In genomic region chr11:24574461-24574860, GRCh38 we compare ENCODE assay signal across 20 cellular contexts.
DNase-seq lines count a peak whose midpoint lies in the region; ATAC-seq and TF ChIP-seq lines count a peak whose summit lies in the region.
"Had no signal": no experiment of that assay in that cellular context is flagged by ENCODE, and none has a peak within 500 bp of the region (broad histone marks: within the 10 kb centered on the region; RNA-seq: fewer than 3 reads in every experiment).

No MANE protein-coding gene starts in this region.

- no peak overlapping the region for H4K8ac ChIP-seq in mesenchymal stem cell (ENCODE audit: low read length)

- no peak overlapping the region for H3K27ac ChIP-seq in mesenchymal stem cell (ENCODE audit: low read length, poor library complexity, severe bottlenecking)
- H3K27ac ChIP-seq: PC-9, SJSA1 had no signal

- H3K79me1 ChIP-seq in mesenchymal stem cell (replicated peaks; ENCODE audit: low read length, poor library complexity, severe bottlenecking), result no peaks in the 10 kb centered on the region

- no peak for TF ChIP-seq CTCF in chondrocyte (IDR thresholded peaks at IDR 0.05)

- no peak overlapping the region for H2BK5ac ChIP-seq in mesenchymal stem cell (ENCODE audit: low read depth, low read length, poor library complexity, severe bottlenecking)

- H3K4ac ChIP-seq in mesenchymal stem cell (ENCODE audit: low read depth in 1 of 2, low read length in 2 of 2), result no peak overlapping the region

- H3K14ac ChIP-seq in mesenchymal stem cell (ENCODE audit: low read length in 2 of 2), result no peak overlapping the region

- H3K27me3 Mint-ChIP-seq in chondrocyte (ENCODE audit: low read depth), result no peaks in the 10 kb centered on the region
- H3K27me3 Mint-ChIP-seq: CD4-positive, alpha-beta T cell had no signal

- no peaks in the 10 kb centered on the region for H3K36me3 ChIP-seq in mesenchymal stem cell (ENCODE audit: control insufficient read depth in 1 of 2, insufficient read depth in 2 of 2, low read depth in 1 of 2, low read length in 2 of 2)
- H3K36me3 ChIP-seq: SJSA1 had no signal

- no peak overlapping the region for H3K9ac ChIP-seq in mesenchymal stem cell (ENCODE audit: low read length)

- peak overlapping the region; percentile 75 for H3K27ac Mint-ChIP-seq in chondrocyte (ENCODE audit: unreplicated experiment)
- H3K27ac Mint-ChIP-seq: CD4-positive, alpha-beta T cell had no signal

- 80% methylated on average over 1 of the region's 1 CpG for WGBS in mesenchymal stem cell

- peak; percentile 35 for DNase-seq in ELR (ENCODE audit: low read depth)
- DNase-seq in chondrocyte (ENCODE audit: low spot score), result no peak
- peak; percentile 3 for DNase-seq in mesenchymal stem cell
- no peak for DNase-seq in Kasumi-1 (lab: John Stamatoyannopoulos, UW)
- no peak for DNase-seq in NCI-H128 (lab: John Stamatoyannopoulos, UW; ENCODE audit: unreplicated experiment)
- DNase-seq: Caco-2; CD4-positive, alpha-beta T cell; DMS153; GOT3; KBM-7; NCI-H1417; NCI-H187; NCI-H2107; NCI-H2227 treated with DMSO at 0.1 percent for 48 hours; NCI-H524 treated with DMSO at 0.1 percent for 48 hours; PC-9 had no signal

- no peak overlapping the region for H3K4me3 ChIP-seq in mesenchymal stem cell (ENCODE audit: insufficient read depth in 1 of 2, low read depth in 1 of 2, low read length in 2 of 2)
- H3K4me3 ChIP-seq: PC-9, SJSA1 had no signal

- H2AFZ ChIP-seq in mesenchymal stem cell (ENCODE audit: low read depth, low read length), result no peak overlapping the region

- H3K4me1 Mint-ChIP-seq in chondrocyte (ENCODE audit: low read depth), result peaks cover 20% of the 10 kb centered on the region

- H3K9me3 ChIP-seq in mesenchymal stem cell (ENCODE audit: control insufficient read depth, low read length), result no peaks in the 10 kb centered on the region
- H3K9me3 ChIP-seq: Caco-2, SJSA1 had no signal

- H2AK5ac ChIP-seq in mesenchymal stem cell (ENCODE audit: low read length, severe bottlenecking), result no peak overlapping the region

- H3K4me1 ChIP-seq in mesenchymal stem cell (ENCODE audit: control insufficient read depth, insufficient read depth, low read depth, low read length), result no peaks in the 10 kb centered on the region
- H3K4me1 ChIP-seq: Caco-2, SJSA1 had no signal

- peak; percentile 47; the same call in 2 of the 3 replicates for ATAC-seq in SK-N-SH treated with all-trans-retinoic acid at 6 μM for 48 hours
- no peak for ATAC-seq in HG02973 (IDR thresholded peaks at IDR 0.05; ENCODE audit: unreplicated experiment)
- no peak for ATAC-seq in GM19397 (IDR thresholded peaks at IDR 0.05; ENCODE audit: unreplicated experiment)

- no peak overlapping the region for H2BK15ac ChIP-seq in mesenchymal stem cell (ENCODE audit: low read depth, poor library complexity, severe bottlenecking)

- no peak overlapping the region for H3K18ac ChIP-seq in mesenchymal stem cell (ENCODE audit: low read depth in 1 of 2, low read length in 2 of 2)

- H3K4me3 Mint-ChIP-seq in chondrocyte (ENCODE audit: unreplicated experiment), result no peak overlapping the region
- H3K4me3 Mint-ChIP-seq: CD4-positive, alpha-beta T cell had no signal

- no peak overlapping the region for H4K91ac ChIP-seq in mesenchymal stem cell (ENCODE audit: low read length)

- H2BK120ac ChIP-seq in mesenchymal stem cell (ENCODE audit: low read depth, low read length), result no peak overlapping the region

- H3K9me3 Mint-ChIP-seq in chondrocyte (ENCODE audit: low read depth), result no peaks in the 10 kb centered on the region
- H3K9me3 Mint-ChIP-seq: CD4-positive, alpha-beta T cell had no signal

- H3K36me3 Mint-ChIP-seq in chondrocyte (ENCODE audit: low read depth), result no peaks in the 10 kb centered on the region

- H3K4me2 ChIP-seq in mesenchymal stem cell (ENCODE audit: low read length, poor library complexity, severe bottlenecking), result no peak overlapping the region

- H2BK12ac ChIP-seq in mesenchymal stem cell (ENCODE audit: low read length in 2 of 2), result no peak overlapping the region

- no peaks in the 10 kb centered on the region for H3K27me3 ChIP-seq in mesenchymal stem cell (ENCODE audit: control insufficient read depth in 1 of 2, insufficient read depth in 1 of 2, low read length in 2 of 2)
- H3K27me3 ChIP-seq: SJSA1 had no signal

- H3K23ac ChIP-seq in mesenchymal stem cell (ENCODE audit: low read length in 2 of 2), result no peak overlapping the region

TF ChIP-seq in SK-N-SH treated with all-trans-retinoic acid at 6 μM for 48 hours, 23 proteins besides CTCF, POLR2A, EP300 and RAD21:
- no peak for TF ChIP-seq ZFP3 (CRISPR knock-in tag; IDR thresholded peaks at IDR 0.05)
- no peak for TF ChIP-seq ZNF565 (CRISPR knock-in tag; conservative IDR thresholded peaks at IDR 0.05; ENCODE audit: low read depth)
- no peak for TF ChIP-seq ZC3H10 (CRISPR knock-in tag; IDR thresholded peaks at IDR 0.05)
- TF ChIP-seq ISL1 (CRISPR knock-in tag; IDR thresholded peaks at IDR 0.05), result no peak
- no peak for TF ChIP-seq PATZ1 (CRISPR knock-in tag; IDR thresholded peaks at IDR 0.05; ENCODE audit: borderline replicate concordance)
- TF ChIP-seq CSRNP3 (CRISPR knock-in tag; IDR thresholded peaks at IDR 0.05), result no peak
- TF ChIP-seq TOX (CRISPR knock-in tag; IDR thresholded peaks at IDR 0.05; ENCODE audit: borderline replicate concordance), result no peak
- no peak for TF ChIP-seq CREB5 (CRISPR knock-in tag; IDR thresholded peaks at IDR 0.05; ENCODE audit: low read depth)
- no peak for TF ChIP-seq GLIS3 (CRISPR knock-in tag; IDR thresholded peaks at IDR 0.05)
- no peak for TF ChIP-seq CSDC2 (CRISPR knock-in tag; IDR thresholded peaks at IDR 0.05)
- no peak for TF ChIP-seq POU6F1 (CRISPR knock-in tag; IDR thresholded peaks at IDR 0.05; ENCODE audit: borderline replicate concordance, low read depth)
- TF ChIP-seq RARB (CRISPR knock-in tag; IDR thresholded peaks at IDR 0.05), result no peak

Comparison
In these comparisons a context has a peak if more than half of its experiments do, and no peak if none do; other contexts are left out.
1. DNase-seq: peak in ELR (single experiment) and mesenchymal stem cell (single experiment); none in chondrocyte (single experiment), Kasumi-1 (0 of 2) and NCI-H128 (single experiment).